Comparison of ENCODE assay signal across 29 cellular contexts in the genomic region with DNA sequence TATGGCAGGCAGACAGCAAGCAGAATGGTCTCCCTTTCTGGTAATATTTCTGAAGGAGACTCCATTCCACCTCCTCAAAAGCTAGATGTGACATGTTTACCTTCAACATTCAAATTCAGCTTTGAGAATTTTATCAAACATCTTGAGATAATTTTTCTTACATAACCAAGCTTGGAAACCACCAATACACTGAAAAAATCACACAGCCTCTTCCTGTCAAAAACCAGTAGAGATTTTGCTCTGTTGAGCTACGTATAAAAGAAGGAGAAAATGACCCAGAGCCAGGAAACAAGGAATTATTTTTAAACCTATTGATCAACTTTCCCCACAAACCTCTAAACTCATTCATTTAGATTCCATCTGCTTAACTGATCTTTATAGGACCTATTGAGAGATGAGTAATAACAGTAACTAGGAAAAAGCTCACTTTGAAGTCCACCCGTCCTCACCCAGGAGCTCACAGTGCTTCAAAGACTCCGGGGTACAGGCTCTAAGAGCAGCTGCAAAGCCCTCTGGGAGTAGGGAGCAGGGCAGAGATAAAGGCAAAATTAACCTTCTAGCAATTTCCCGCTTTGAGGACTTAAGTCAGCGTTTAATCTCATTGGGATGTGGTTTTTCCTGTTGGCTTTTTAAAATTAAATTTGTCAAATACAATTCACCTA.
"Had no signal": no experiment of that assay in that cellular context is flagged by ENCODE, and none has a peak within 500 bp of the region (broad histone marks: within the 10 kb centered on the region; RNA-seq: fewer than 3 reads in every experiment).

No MANE protein-coding gene starts in this region.

- H3K27me3 Mint-ChIP-seq: central memory CD8-positive, alpha-beta T cell; dendritic cell treated with granulocyte-macrophage colony-stimulating factor and Interleukin-4, amounts not matched to agents 40 ng/mL and 50 ng/mL, for 4 days had no signal

- H3K4me1 ChIP-seq: foreskin keratinocyte, prostate gland, thyroid gland, vagina had no signal

- H3K36me3 ChIP-seq: esophagus muscularis mucosa, heart right ventricle, pancreas, prostate gland, sigmoid colon, stomach, thyroid gland, upper lobe of left lung, vagina had no signal

- FAIRE-seq: bronchial epithelial cell, islet of Langerhans, pancreas, small intestine, TTC549 had no signal

- H3K9me3 ChIP-seq: esophagus muscularis mucosa, mucosa of descending colon, pancreas, prostate gland, sigmoid colon, stomach, thyroid gland, upper lobe of left lung, vagina had no signal

- H3K27ac Mint-ChIP-seq: dendritic cell treated with granulocyte-macrophage colony-stimulating factor and Interleukin-4, amounts not matched to agents 40 ng/mL and 50 ng/mL, for 4 days; endodermal cell; stimulated activated effector memory CD8-positive, alpha-beta T cell treated with anti-CD3 and anti-CD28 coated beads, Interleukin-12 subunit alpha, Interleukin-12 subunit beta, amount 100 ng/mL, for 72 hours; T-helper 1 cell treated with Interleukin-12 subunit alpha and Interleukin-12 subunit beta and Interleukin-4 antibody, amounts not matched to agents 30 μg/mL and 1 μg/mL, for 36 hours had no signal

- H3K4me3 Mint-ChIP-seq: central memory CD8-positive, alpha-beta T cell; dendritic cell treated with granulocyte-macrophage colony-stimulating factor and Interleukin-4, amounts not matched to agents 40 ng/mL and 50 ng/mL, for 4 days; endodermal cell; stimulated activated effector memory CD8-positive, alpha-beta T cell treated with anti-CD3 and anti-CD28 coated beads, Interleukin-12 subunit alpha, Interleukin-12 subunit beta, amount 100 ng/mL, for 72 hours; T-helper 1 cell treated with Interleukin-12 subunit alpha and Interleukin-12 subunit beta and Interleukin-4 antibody, amounts not matched to agents 30 μg/mL and 1 μg/mL, for 36 hours had no signal

- DNase-seq: activated CD4-positive, alpha-beta T cell treated with anti-CD3 and anti-CD28 coated beads, Interleukin-2, amount 50 U/mL, for 1 hour; activated CD8-positive, alpha-beta memory T cell treated with anti-CD3 and anti-CD28 coated beads for 24 hours; activated effector memory CD4-positive, alpha-beta T cell treated with Interleukin-2 at 50 U/mL for 16 hours; activated naive CD4-positive, alpha-beta T cell treated with Interleukin-2 at 50 U/mL for 16 hours; endodermal cell; foreskin keratinocyte; heart right ventricle; left ventricle myocardium superior; mucosa of descending colon; nucleus accumbens; pancreas; retina; sigmoid colon; stimulated activated CD4-positive, alpha-beta T cell treated with anti-CD3 and anti-CD28 coated beads, Interleukin-4, amount 100 ng/mL, for 24 hours; stomach; T-helper 9 cell; thyroid gland; upper lobe of left lung had no signal

- H3K9me3 Mint-ChIP-seq: central memory CD8-positive, alpha-beta T cell; dendritic cell treated with granulocyte-macrophage colony-stimulating factor and Interleukin-4, amounts not matched to agents 40 ng/mL and 50 ng/mL, for 4 days; endodermal cell; stimulated activated effector memory CD8-positive, alpha-beta T cell treated with anti-CD3 and anti-CD28 coated beads, Interleukin-12 subunit alpha, Interleukin-12 subunit beta, amount 100 ng/mL, for 72 hours had no signal

- H3K4me1 Mint-ChIP-seq: central memory CD8-positive, alpha-beta T cell had no signal

- ATAC-seq: foreskin keratinocyte; heart right ventricle; left ventricle myocardium superior; mucosa of descending colon; pancreas; stimulated activated effector memory CD8-positive, alpha-beta T cell treated with anti-CD3 and anti-CD28 coated beads, Interleukin-12 subunit alpha, Interleukin-12 subunit beta, amount 100 ng/mL, for 72 hours had no signal

- H3K4me3 ChIP-seq: esophagus muscularis mucosa, heart right ventricle, mucosa of descending colon, pancreas, prostate gland, sigmoid colon, stomach, thyroid gland, upper lobe of left lung, vagina had no signal

- H3K36me3 Mint-ChIP-seq: stimulated activated effector memory CD8-positive, alpha-beta T cell treated with anti-CD3 and anti-CD28 coated beads, Interleukin-12 subunit alpha, Interleukin-12 subunit beta, amount 100 ng/mL, for 72 hours had no signal

- H3K27ac ChIP-seq: esophagus muscularis mucosa, foreskin keratinocyte, heart right ventricle, pancreas, prostate gland, sigmoid colon, stomach, thyroid gland, upper lobe of left lung, vagina had no signal

- H3K27me3 ChIP-seq: esophagus muscularis mucosa, foreskin keratinocyte, heart right ventricle, pancreas, sigmoid colon, stomach, thyroid gland, upper lobe of left lung, vagina had no signal
